Comparison of ENCODE assay signal across 1 cellular context in the genomic region with DNA sequence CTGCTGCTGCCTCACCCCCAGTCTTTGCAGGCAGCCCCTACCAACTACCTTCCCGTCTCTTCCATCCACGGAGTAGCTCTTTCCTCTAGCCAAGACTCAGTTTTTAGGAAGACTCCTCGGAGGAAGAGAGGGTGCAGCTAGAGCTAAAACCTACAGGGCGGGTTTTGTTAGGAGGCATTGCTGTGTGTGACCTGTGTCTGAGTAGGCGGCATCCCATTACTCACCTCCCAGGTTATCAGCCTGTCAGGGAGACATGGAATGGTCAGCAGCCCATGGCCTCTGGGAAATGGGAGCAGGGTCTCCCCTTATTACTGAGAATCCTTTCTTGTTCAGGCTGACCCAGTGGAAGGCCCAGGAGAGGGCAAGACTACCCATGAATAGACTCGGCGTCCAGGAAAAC.
TF ChIP-seq lines count a peak whose summit lies in the region.

No MANE protein-coding gene starts in this region.

TF ChIP-seq in HepG2, 621 proteins besides CTCF, POLR2A, EP300 and RAD21 (continued from another document):
- TF ChIP-seq, protein P1, sequence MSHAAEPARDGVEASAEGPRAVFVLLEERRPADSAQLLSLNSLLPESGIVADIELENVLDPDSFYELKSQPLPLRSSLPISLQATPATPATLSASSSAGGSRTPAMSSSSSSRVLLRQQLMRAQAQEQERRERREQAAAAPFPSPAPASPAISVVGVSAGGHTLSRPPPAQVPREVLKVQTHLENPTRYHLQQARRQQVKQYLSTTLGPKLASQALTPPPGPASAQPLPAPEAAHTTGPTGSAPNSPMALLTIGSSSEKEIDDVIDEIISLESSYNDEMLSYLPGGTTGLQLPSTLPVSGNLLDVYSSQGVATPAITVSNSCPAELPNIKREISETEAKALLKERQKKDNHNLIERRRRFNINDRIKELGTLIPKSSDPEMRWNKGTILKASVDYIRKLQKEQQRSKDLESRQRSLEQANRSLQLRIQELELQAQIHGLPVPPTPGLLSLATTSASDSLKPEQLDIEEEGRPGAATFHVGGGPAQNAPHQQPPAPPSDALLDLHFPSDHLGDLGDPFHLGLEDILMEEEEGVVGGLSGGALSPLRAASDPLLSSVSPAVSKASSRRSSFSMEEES (CRISPR knock-in tag; IDR thresholded peaks at IDR 0.05) = no peak
- TF ChIP-seq SATB2 (CRISPR knock-in tag; IDR thresholded peaks at IDR 0.05) = no peak
- no peak for TF ChIP-seq MEIS1 (CRISPR knock-in tag; IDR thresholded peaks at IDR 0.05; ENCODE audit: borderline replicate concordance)
TF ChIP-seq in HepG2: peak in this region for 0.
